17 cellular contexts compared by ENCODE assay signal in the genomic region with DNA sequence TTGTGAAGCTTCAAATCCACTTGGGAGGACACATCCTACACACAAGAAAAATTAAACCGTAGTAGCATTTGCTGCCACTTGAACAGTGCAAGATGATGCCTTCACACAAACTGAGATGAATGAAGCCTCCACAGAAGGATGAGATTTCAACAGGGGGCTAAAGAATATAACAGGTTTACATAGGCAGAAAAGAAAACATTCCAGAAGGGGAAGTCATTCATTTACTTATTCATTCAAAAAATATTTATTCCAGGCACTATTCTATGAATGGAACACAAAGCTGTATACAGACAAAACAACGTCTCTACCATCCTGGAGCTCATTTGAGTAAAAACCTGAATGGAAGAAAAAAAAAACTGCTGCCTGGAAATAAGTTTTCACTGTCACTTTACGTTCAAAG.
"Had no signal": no experiment of that assay in that cellular context is flagged by ENCODE, and none has a peak within 500 bp of the region (broad histone marks: within the 10 kb centered on the region; RNA-seq: fewer than 3 reads in every experiment).

No MANE protein-coding gene starts in this region.

- ATAC-seq: activated CD8-positive, alpha-beta T cell treated with anti-CD3 and anti-CD28 coated beads for 36 hours; right cardiac atrium; stimulated activated naive CD8-positive, alpha-beta T cell treated with anti-CD3 and anti-CD28 coated beads, Interleukin-15, Interleukin-2, amounts not matched to agents 100 U/mL and 50 U/mL, for 24 hours had no signal

- H3K27ac ChIP-seq: esophagus muscularis mucosa, transverse colon had no signal

- DNase-seq: activated B cell treated with CpG ODN at 0.5 μM for 24 hours; activated CD4-positive, alpha-beta T cell treated with anti-CD3 and anti-CD28 coated beads for 48 hours; activated CD8-positive, alpha-beta T cell treated with anti-CD3 and anti-CD28 coated beads for 36 hours; activated naive CD8-positive, alpha-beta T cell treated with anti-CD3 and anti-CD28 coated beads for 36 hours; activated T-cell treated with anti-CD3 and anti-CD28 coated beads, Interleukin-2, amount 50 U/mL, for 48 hours; anterior cingulate cortex; dorsolateral prefrontal cortex; endodermal cell; islet precursor cell; midbrain; right cardiac atrium; stimulated activated naive CD8-positive, alpha-beta T cell treated with anti-CD3 and anti-CD28 coated beads, Interleukin-15, Interleukin-2, amounts not matched to agents 100 U/mL and 50 U/mL, for 24 hours; transverse colon had no signal

- H3K4me3 ChIP-seq: dorsolateral prefrontal cortex, esophagus muscularis mucosa, lung, smooth muscle cell, transverse colon had no signal

- H3K4me2 ChIP-seq: smooth muscle cell had no signal

- H3K27me3 ChIP-seq: dorsolateral prefrontal cortex, transverse colon had no signal

- H3K4me1 ChIP-seq: esophagus muscularis mucosa, prostate gland, transverse colon had no signal

- H3K36me3 ChIP-seq: esophagus muscularis mucosa, prostate gland, transverse colon had no signal

- H3K9me3 ChIP-seq: esophagus muscularis mucosa, prostate gland, transverse colon had no signal
